In the genomic region with DNA sequence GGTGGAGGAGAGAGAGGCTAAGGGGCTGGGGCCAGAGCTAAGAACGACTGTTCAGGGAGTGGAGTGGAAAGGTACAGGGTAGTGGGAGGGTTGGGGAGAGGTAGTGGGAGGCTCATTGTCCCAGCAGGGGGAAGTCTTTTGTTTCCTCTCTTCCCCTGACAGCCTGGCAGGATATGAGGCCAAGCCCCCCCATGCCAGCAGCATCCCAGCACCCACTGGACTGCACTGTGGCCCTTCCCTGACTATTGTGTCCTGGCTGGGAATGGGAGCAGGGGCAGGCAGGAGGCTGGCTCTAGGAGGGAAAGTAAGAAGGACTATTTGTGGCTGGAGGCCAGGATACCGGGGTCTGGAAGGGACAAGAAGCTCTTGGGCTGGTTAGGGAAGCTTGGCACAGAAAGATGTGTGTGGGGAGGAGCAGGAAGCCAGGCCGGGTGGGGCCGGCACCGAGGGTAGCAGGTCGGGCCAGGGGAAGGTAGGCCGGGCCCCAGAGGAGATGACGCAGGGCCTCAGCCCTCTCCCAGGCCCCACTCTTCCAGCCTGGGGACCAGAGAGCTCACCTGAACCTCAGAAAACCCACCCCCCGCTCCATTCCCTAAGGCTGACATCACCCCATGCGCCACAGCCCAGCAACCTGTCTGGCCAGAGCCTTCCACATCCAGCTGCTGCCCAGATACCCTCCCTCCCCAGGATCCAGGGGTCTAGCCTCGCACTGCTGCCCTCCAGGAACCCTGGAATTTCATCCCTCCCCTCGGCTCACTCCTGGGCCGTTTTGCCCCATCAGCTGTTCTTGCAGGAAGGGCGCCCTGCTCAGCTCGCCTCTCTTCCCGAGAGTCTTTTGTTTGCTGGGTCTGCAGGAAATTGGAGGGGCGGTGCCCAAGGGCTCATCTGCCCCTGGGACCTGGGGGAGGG, we compare ENCODE assay signal across 9 cellular contexts. TPM values are rescaled to one million over a fixed set of nuclear protein-coding genes. Genes with fewer than 3 reads are reported as not detected.
DNase-seq lines count a peak whose midpoint lies in the region; ATAC-seq, FAIRE-seq and TF ChIP-seq lines count a peak whose summit lies in the region.
"Had no signal": no experiment of that assay in that cellular context is flagged by ENCODE, and none has a peak within 500 bp of the region (broad histone marks: within the 10 kb centered on the region; RNA-seq: fewer than 3 reads in every experiment).

No MANE protein-coding gene starts in this region.

- H3K27me3 ChIP-seq in CD4-positive, CD25-positive, alpha-beta regulatory T cell (ENCODE audit: control insufficient read depth, insufficient read depth, low read length) = no peaks in the 10 kb centered on the region
- H3K27me3 ChIP-seq in esophagus (ENCODE audit: control insufficient read depth in 1 of 2, insufficient read depth in 2 of 2, low read length in 2 of 2) = no peaks in the 10 kb centered on the region

- 42 to 43% methylated on average over 17 of the region's 17 CpGs for WGBS in esophagus, 2 donors

- no peaks in the 10 kb centered on the region for H3K36me3 Mint-ChIP-seq in CD4-positive, CD25-positive, alpha-beta regulatory T cell
- no peaks in the 10 kb centered on the region for H3K36me3 Mint-ChIP-seq in natural killer cell

- H3K27ac Mint-ChIP-seq in CD4-positive, CD25-positive, alpha-beta regulatory T cell = peak overlapping the region in 2 of 3 donors; percentile 56 to 74
- peak overlapping the region in 1 of 2 donors; percentile 0 for H3K27ac Mint-ChIP-seq in natural killer cell

- intact Hi-C loops in natural killer cell (cut with micrococcal nuclease) = no loop called here

- ATAC-seq in CD4-positive, CD25-positive, alpha-beta regulatory T cell (ENCODE audit: low read depth in 2 of 2) = no peak
- ATAC-seq in natural killer cell (no peak), GM21528 (IDR thresholded peaks at IDR 0.05; ENCODE audit: low FRiP score, unreplicated experiment) (no peak), HG03460 (IDR thresholded peaks at IDR 0.05; ENCODE audit: unreplicated experiment) (no peak)

- no peak overlapping the region for H3K4me3 ChIP-seq in CD4-positive, CD25-positive, alpha-beta regulatory T cell (ENCODE audit: low read depth, low read length)
- no peak overlapping the region for H3K4me3 ChIP-seq in esophagus (ENCODE audit: low read depth in 1 of 2, low read length in 2 of 2)

- no peaks in the 10 kb centered on the region for H3K36me3 ChIP-seq in CD4-positive, CD25-positive, alpha-beta regulatory T cell (ENCODE audit: control insufficient read depth, insufficient read depth, low read length)
- H3K36me3 ChIP-seq in esophagus (ENCODE audit: control insufficient read depth in 2 of 2, insufficient read depth in 2 of 2, low read length in 1 of 2) = no peaks in the 10 kb centered on the region

- DNase-seq in CD4-positive, CD25-positive, alpha-beta regulatory T cell = no peak
- DNase-seq in NCI-H69 (lab: John Stamatoyannopoulos, UW) (peak; percentile 94), natural killer cell (no peak), AML-193 (lab: John Stamatoyannopoulos, UW) (no peak), HTR-8/SVneo (ENCODE audit: insufficient read length, low spot score) (no peak)
- DNase-seq: effector memory CD8-positive, alpha-beta T cell had no signal

- TF ChIP-seq CTCF in natural killer cell (IDR thresholded peaks at IDR 0.05) = no peak

- peaks cover 0 to 16% (median 8%) of the 10 kb centered on the region in 4 donors for H3K4me1 Mint-ChIP-seq in CD4-positive, CD25-positive, alpha-beta regulatory T cell
- H3K4me1 Mint-ChIP-seq in natural killer cell = peaks cover 5 to 14% of the 10 kb centered on the region in 2 donors

- H3K27me3 Mint-ChIP-seq in CD4-positive, CD25-positive, alpha-beta regulatory T cell = peaks cover 10% of the 10 kb centered on the region
- H3K27me3 Mint-ChIP-seq in natural killer cell (ENCODE audit: low read depth in 2 of 2) = peaks cover 0 to 7% of the 10 kb centered on the region in 2 donors

- no peaks in the 10 kb centered on the region for H3K9me3 ChIP-seq in CD4-positive, CD25-positive, alpha-beta regulatory T cell (ENCODE audit: control insufficient read depth in 2 of 2, low read length in 2 of 2)
- no peaks in the 10 kb centered on the region for H3K9me3 ChIP-seq in esophagus (ENCODE audit: control insufficient read depth in 2 of 2, insufficient read depth in 1 of 2, low read depth in 1 of 2, low read length in 1 of 2)

- no peak overlapping the region for H3K27ac ChIP-seq in CD4-positive, CD25-positive, alpha-beta regulatory T cell (ENCODE audit: insufficient read depth, low read length, poor library complexity, severe bottlenecking)
- peak overlapping the region; percentile 75 to 91 for H3K27ac ChIP-seq in esophagus (ENCODE audit: low read depth in 2 of 2, low read length in 1 of 2)

- no peak for FAIRE-seq in HTR-8/SVneo (lab: Jason Lieb, UNC)

- peaks cover 0 to 2% (median 0%) of the 10 kb centered on the region in 7 donors for H3K9me3 Mint-ChIP-seq in CD4-positive, CD25-positive, alpha-beta regulatory T cell
- H3K9me3 Mint-ChIP-seq in natural killer cell = no peaks in the 10 kb centered on the region
- H3K9me3 Mint-ChIP-seq: effector memory CD8-positive, alpha-beta T cell had no signal

- peak overlapping the region in 2 of 4 donors; percentile 64 to 90 for H3K4me3 Mint-ChIP-seq in CD4-positive, CD25-positive, alpha-beta regulatory T cell
- peak overlapping the region; percentile 63 for H3K4me3 Mint-ChIP-seq in natural killer cell

- H3K4me1 ChIP-seq in CD4-positive, CD25-positive, alpha-beta regulatory T cell (ENCODE audit: control insufficient read depth, insufficient read depth, low read length, poor library complexity, severe bottlenecking) = no peaks in the 10 kb centered on the region
- H3K4me1 ChIP-seq in esophagus (ENCODE audit: control insufficient read depth in 2 of 2, insufficient read depth in 2 of 2, low read length in 1 of 2) = no peaks in the 10 kb centered on the region

RNA-seq across cellular contexts. Expression of gene EPHB4, which starts 8.8 kb away (rescaled TPM):
- 3.0 TPM for total RNA-seq in CD4-positive, CD25-positive, alpha-beta regulatory T cell
- not detected for polyA plus RNA-seq in CD4-positive, CD25-positive, alpha-beta regulatory T cell
- polyA plus RNA-seq in esophagus = 10 to 100 TPM; 12.8 to 15.7 TPM
- total RNA-seq in natural killer cell = 1 to 10 TPM in 1 of 3 donors, under 1 TPM in 2; 0.66 to 1.5 (median 0.88) TPM

RNA-seq across cellular contexts. Expression of gene SLC12A9, which starts 16.4 kb away (rescaled TPM):
- 42.7 TPM for total RNA-seq in CD4-positive, CD25-positive, alpha-beta regulatory T cell
- polyA plus RNA-seq in CD4-positive, CD25-positive, alpha-beta regulatory T cell = 1 to 10 TPM; 5.7 to 8.6 (median 6.1) TPM
- polyA plus RNA-seq in esophagus = 10 to 100 TPM; 13.8 to 23.0 TPM
- 10 to 100 TPM; 35.0 to 44.2 (median 38.1) TPM for total RNA-seq in natural killer cell

RNA-seq across cellular contexts. Expression of gene TRIP6, which starts 31.0 kb away (rescaled TPM):
- 8.4 TPM for total RNA-seq in CD4-positive, CD25-positive, alpha-beta regulatory T cell
- 1 to 10 TPM; 2.8 to 5.8 (median 3.5) TPM for polyA plus RNA-seq in CD4-positive, CD25-positive, alpha-beta regulatory T cell
- 10 to 100 TPM; 39.4 to 75.0 TPM for polyA plus RNA-seq in esophagus
- 1 to 10 TPM; 1.1 to 3.5 (median 1.5) TPM for total RNA-seq in natural killer cell

RNA-seq across cellular contexts. Expression of gene SRRT, which starts 38.7 kb away (rescaled TPM):
- 234 TPM for total RNA-seq in CD4-positive, CD25-positive, alpha-beta regulatory T cell
- 10 to 100 TPM; 31.9 to 40.7 (median 36.7) TPM for polyA plus RNA-seq in CD4-positive, CD25-positive, alpha-beta regulatory T cell
- polyA plus RNA-seq in esophagus = 100 to 1,000 TPM in 1 of 2 donors, 10 to 100 TPM in 1; 70.7 to 105 TPM
- total RNA-seq in natural killer cell = 100 to 1,000 TPM; 281 to 307 (median 288) TPM

RNA-seq across cellular contexts. Expression of gene UFSP1, which starts 53.4 kb away (rescaled TPM):
- 0.94 TPM for total RNA-seq in CD4-positive, CD25-positive, alpha-beta regulatory T cell
- polyA plus RNA-seq in CD4-positive, CD25-positive, alpha-beta regulatory T cell = 1 to 10 TPM in 3 of 4 donors, under 1 TPM in 1; 0.39 to 4.8 (median 1.9) TPM
- 1 to 10 TPM; 3.8 to 3.9 TPM for polyA plus RNA-seq in esophagus
- total RNA-seq in natural killer cell = 1 to 10 TPM; 1.0 to 1.9 (median 1.3) TPM
